In genomic region chr3:87607234-87607633, GRCh38 we compare ENCODE assay signal across 35 cellular contexts.
"Had no signal": no experiment of that assay in that cellular context is flagged by ENCODE, and none has a peak within 500 bp of the region (broad histone marks: within the 10 kb centered on the region; RNA-seq: fewer than 3 reads in every experiment).

No MANE protein-coding gene starts in this region.

- H3K27me3 ChIP-seq: MG63 had no signal

- H3K9ac ChIP-seq: KMS-11 had no signal

- H3K4me2 ChIP-seq: KMS-11 had no signal

- H3K36me3 ChIP-seq: MG63 had no signal

- H3K4me3 ChIP-seq: MG63 had no signal

- H3K9me3 ChIP-seq: MG63 had no signal

- DNase-seq: Karpas-422, Kasumi-1, MG63, MM.1S, MV-4-11, NCI-H1048, NCI-H1092, NCI-H1105, NCI-H1105 treated with DMSO at 0.1 percent for 48 hours, NCI-H1417, NCI-H1417 treated with DMSO at 0.1 percent for 48 hours, NCI-H1436, NCI-H1436 treated with DMSO at 0.1 percent for 48 hours, NCI-H146, NCI-H1694, NCI-H1694 treated with DMSO at 0.1 percent for 48 hours, NCI-H187, NCI-H187 treated with DMSO at 0.1 percent for 48 hours, NCI-H1930, NCI-H2029, NCI-H2029 treated with DMSO at 0.1 percent for 48 hours, NCI-H2081, NCI-H2081 treated with DMSO at 0.1 percent for 48 hours, NCI-H2107, NCI-H2171, NCI-H2171 treated with DMSO at 0.1 percent for 48 hours, NCI-H2227 treated with DMSO at 0.1 percent for 48 hours, NCI-H226, NCI-H345, NCI-H446, NCI-H446 treated with DMSO at 0.1 percent for 48 hours, NCI-H510A, NCI-H510A treated with DMSO at 0.1 percent for 48 hours, NCI-H524 had no signal

- H3K27ac ChIP-seq: KMS-11 had no signal
